8 cellular contexts compared by ENCODE assay signal in the genomic region with DNA sequence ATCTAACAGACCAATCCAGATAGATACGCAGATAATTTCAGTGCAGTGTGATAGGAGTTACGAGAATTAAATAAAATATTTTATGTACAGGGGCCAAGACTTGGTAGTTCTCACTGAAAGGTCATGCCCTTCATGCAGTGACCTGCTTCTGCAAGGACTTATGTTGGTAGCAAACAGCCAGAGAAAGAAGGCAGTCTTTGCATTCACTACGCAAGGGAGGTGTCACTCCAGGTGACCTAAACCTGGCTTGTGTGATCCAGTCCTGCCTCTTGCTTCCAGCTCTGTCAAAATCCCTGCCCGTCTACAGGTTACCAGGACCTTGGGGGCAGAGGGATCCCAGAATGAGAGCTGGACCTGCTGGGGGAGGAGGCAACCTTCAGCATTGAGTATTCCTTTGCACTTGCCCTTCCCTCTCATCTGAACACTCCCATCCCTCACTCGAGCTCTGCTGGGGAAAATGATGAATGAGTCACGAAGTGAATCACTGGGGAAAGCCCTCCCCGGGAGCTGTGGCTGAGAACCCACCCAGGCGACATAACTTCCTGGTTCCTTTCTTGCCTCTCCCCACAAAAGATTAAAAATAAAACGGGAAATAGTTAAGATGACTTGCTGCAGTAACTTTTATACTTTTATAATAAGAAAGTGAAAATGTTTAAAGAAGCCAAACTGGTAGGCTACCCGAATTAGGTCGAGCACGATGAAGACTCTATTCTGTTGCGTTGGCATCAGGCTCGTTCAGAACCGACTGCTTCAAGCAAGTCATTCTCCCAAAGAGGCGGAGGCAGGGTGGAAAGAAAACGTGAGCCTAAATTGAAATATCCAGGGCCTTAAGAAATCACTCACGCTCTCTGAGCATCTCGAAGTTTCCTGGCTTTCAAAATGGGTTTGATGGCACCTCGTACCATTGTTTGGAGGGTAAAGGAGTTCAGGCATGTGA.
DNase-seq lines count a peak whose midpoint lies in the region; TF ChIP-seq lines count a peak whose summit lies in the region.

No MANE protein-coding gene starts in this region.

- H3F3A ChIP-seq in Loucy (ENCODE audit: low read depth): no peaks in the 10 kb centered on the region

- H3K36me3 ChIP-seq in Loucy (ENCODE audit: insufficient read depth, low read length) (no peaks in the 10 kb centered on the region), spleen (no peaks in the 10 kb centered on the region)

- WGBS in spleen, 5 donors: 28 to 35% (median 28%) methylated on average over 20 of the region's 20 CpGs

- H3K9ac ChIP-seq in Loucy (ENCODE audit: low read depth, low read length, poor library complexity, severe bottlenecking): no peak overlapping the region

- H3K79me2 ChIP-seq in Loucy (ENCODE audit: insufficient read depth, low read length): no peaks in the 10 kb centered on the region

- TF ChIP-seq POLR2A in spleen (IDR thresholded peaks at IDR 0.05): no peak

- H3K27ac ChIP-seq in spleen: peak overlapping the region in 7 of 8 donors; percentile 21 to 73 (median 64)

- H2AFZ ChIP-seq in Loucy (ENCODE audit: low read length): no peak overlapping the region

- DNase-seq in SIG-M5 treated with dmso at 0.1 percent for 504 hours (lab: John Stamatoyannopoulos, UW; ENCODE audit: unreplicated experiment): peak; percentile 61
- DNase-seq in SIG-M5 (lab: John Stamatoyannopoulos, UW): no peak
- peak; percentile 44 for DNase-seq in activated T-cell treated with anti-CD3 and anti-CD28 coated beads for 4 hours
- peak; percentile 2 for DNase-seq in glomerular visceral epithelial cell (ENCODE audit: extremely low spot score)
- DNase-seq in spleen: no peak
- DNase-seq in NCI-H146 treated with DMSO at 0.1 percent for 48 hours (lab: John Stamatoyannopoulos, UW; ENCODE audit: unreplicated experiment): no peak
- DNase-seq in cortex of kidney (lab: John Stamatoyannopoulos, UW): no peak

- H3K27me3 ChIP-seq in Loucy (ENCODE audit: insufficient read depth, low read length, poor library complexity, severe bottlenecking) (no peaks in the 10 kb centered on the region), spleen (replicated peaks in 1 of 7) (no peaks in the 10 kb centered on the region)

- TF ChIP-seq CTCF in Loucy (conservative IDR thresholded peaks at IDR 0.05; ENCODE audit: low read length) (no peak), spleen (IDR thresholded peaks at IDR 0.05 in 8 of 11, conservative IDR thresholded peaks at IDR 0.05 in 3 of 11) (no peak)

- no peaks in the 10 kb centered on the region for H3K9me3 ChIP-seq in Loucy (ENCODE audit: insufficient read depth, low read depth, low read length)
- H3K9me3 ChIP-seq in spleen: no peaks in the 10 kb centered on the region

- H3K4me1 ChIP-seq in Loucy (ENCODE audit: insufficient read depth, low read length, poor library complexity, severe bottlenecking) (peaks cover 10% of the 10 kb centered on the region), spleen (peaks cover 7 to 62% (median 38%) of the 10 kb centered on the region in 6 donors)

- H3K4me3 ChIP-seq in Loucy (ENCODE audit: low read length, poor library complexity, severe bottlenecking) (no peak overlapping the region), spleen (peak overlapping the region in 1 of 8 donors; percentile 16)

- no peaks in the 10 kb centered on the region for H4K20me1 ChIP-seq in Loucy (ENCODE audit: insufficient read depth, low read length, poor library complexity, severe bottlenecking)

- intact Hi-C loops in spleen (cut with DNase I; ENCODE audit: low total_unique reads): loop anchor here (10.0 kb wide), 1 partner anchor 365 kb away; no protein-coding TSS in a partner anchor

- H3K9me2 ChIP-seq in Loucy (replicated peaks; ENCODE audit: low read depth, low read length): no peaks in the 10 kb centered on the region

- peak overlapping the region; percentile 21 for H3K4me2 ChIP-seq in Loucy (ENCODE audit: low read depth, low read length, poor library complexity, severe bottlenecking)

Comparison
In these comparisons a context has a peak if more than half of its experiments do, and no peak if none do; other contexts are left out.
1. DNase-seq: peak in SIG-M5 treated with dmso at 0.1 percent for 504 hours (single experiment), activated T-cell treated with anti-CD3 and anti-CD28 coated beads for 4 hours (single experiment) and glomerular visceral epithelial cell (single experiment); none in SIG-M5 (single experiment), spleen (single experiment), NCI-H146 treated with DMSO at 0.1 percent for 48 hours (single experiment) and cortex of kidney (single experiment).